1 cellular context compared by ENCODE assay signal in genomic region chr5:115169392-115170127, GRCh38.
TF ChIP-seq lines count a peak whose summit lies in the region.

TSS of gene TRIM36 (minus strand) at chr5:115169908. CDS start at chr5:115169634, 274 bp downstream.

TF ChIP-seq in K562, 482 proteins besides CTCF, POLR2A, EP300 and RAD21 (continued from another document and continues in another):
- TF ChIP-seq GMEB1 (CRISPR knock-in tag; IDR thresholded peaks at IDR 0.05) (peak; percentile 52; the same call in 1 of the 2 replicates), PHTF2 (CRISPR knock-in tag; IDR thresholded peaks at IDR 0.05) (no peak), ZNF282 (CRISPR knock-in tag; IDR thresholded peaks at IDR 0.05) (no peak), KDM2B (CRISPR knock-in tag; IDR thresholded peaks at IDR 0.05) (no peak), PRPF4 (IDR thresholded peaks at IDR 0.05; ENCODE audit: insufficient read depth, low read depth, low read length, poor library complexity, severe bottlenecking) (no peak), RB1 (IDR thresholded peaks at IDR 0.05; ENCODE audit: low read depth) (peak; percentile 92), RFX1 (IDR thresholded peaks at IDR 0.05) (peak; percentile 94), HNRNPLL (IDR thresholded peaks at IDR 0.05; ENCODE audit: low read depth, low read length, poor library complexity, severe bottlenecking) (peak; percentile 92), GABPA (tag; conservative IDR thresholded peaks at IDR 0.05; ENCODE audit: low read depth) (no peak), ZNF707 (CRISPR knock-in tag; conservative IDR thresholded peaks at IDR 0.05) (no peak), TRIM25 (IDR thresholded peaks at IDR 0.05; ENCODE audit: borderline replicate concordance) (no peak), MAFK (IDR thresholded peaks at IDR 0.05; ENCODE audit: low read length) (no peak), HOXB6 (CRISPR knock-in tag; IDR thresholded peaks at IDR 0.05; ENCODE audit: borderline replicate concordance) (no peak), NCOR1 (IDR thresholded peaks at IDR 0.05) (no peak), BDP1 (IDR thresholded peaks at IDR 0.05; ENCODE audit: insufficient read depth, insufficient read length) (no peak), RUNX1 (IDR thresholded peaks at IDR 0.05; ENCODE audit: low read depth) (no peak), ZNF212 (CRISPR knock-in tag; IDR thresholded peaks at IDR 0.05) (no peak), KDM1A (IDR thresholded peaks at IDR 0.05) (no peak), TSC22D4 (tag; IDR thresholded peaks at IDR 0.05) (no peak), ZFP36 (IDR thresholded peaks at IDR 0.05; ENCODE audit: low read depth, low read length, partially characterized antibody) (no peak), TGIF2 (CRISPR knock-in tag; IDR thresholded peaks at IDR 0.05) (no peak), CREM (IDR thresholded peaks at IDR 0.05; ENCODE audit: low read depth) (peak; percentile 50; the same call in 1 of the 2 replicates), SMAD3 (CRISPR knock-in tag; conservative IDR thresholded peaks at IDR 0.05) (no peak), PYGO2 (tag; IDR thresholded peaks at IDR 0.05) (no peak), JUNB (CRISPR knock-in tag; conservative IDR thresholded peaks at IDR 0.05) (no peak), THAP12 (CRISPR knock-in tag; IDR thresholded peaks at IDR 0.05) (peak; percentile 28; the same call in 1 of the 2 replicates), ZNF318 (IDR thresholded peaks at IDR 0.05; ENCODE audit: borderline replicate concordance in 1 of 2, low read depth in 1 of 2) (no peak), MYBL2 (IDR thresholded peaks at IDR 0.05; ENCODE audit: low read depth) (no peak), MYBL2 (CRISPR knock-in tag; IDR thresholded peaks at IDR 0.05; ENCODE audit: borderline replicate concordance) (no peak), GABPB1 (CRISPR knock-in tag; IDR thresholded peaks at IDR 0.05) (peak; percentile 74), SLC30A9 (CRISPR knock-in tag; IDR thresholded peaks at IDR 0.05) (no peak), RBM25 (IDR thresholded peaks at IDR 0.05; ENCODE audit: low read depth, low read length, severe bottlenecking) (no peak), BRD4 (IDR thresholded peaks at IDR 0.05) (no peak), U2AF1 (optimal IDR thresholded peaks at IDR 0.05; ENCODE audit: low read depth, low read length) (no peak), NR4A1 (CRISPR knock-in tag; IDR thresholded peaks at IDR 0.05) (no peak), NR4A1 (tag; IDR thresholded peaks at IDR 0.05) (no peak)
- TF ChIP-seq, protein P1, sequence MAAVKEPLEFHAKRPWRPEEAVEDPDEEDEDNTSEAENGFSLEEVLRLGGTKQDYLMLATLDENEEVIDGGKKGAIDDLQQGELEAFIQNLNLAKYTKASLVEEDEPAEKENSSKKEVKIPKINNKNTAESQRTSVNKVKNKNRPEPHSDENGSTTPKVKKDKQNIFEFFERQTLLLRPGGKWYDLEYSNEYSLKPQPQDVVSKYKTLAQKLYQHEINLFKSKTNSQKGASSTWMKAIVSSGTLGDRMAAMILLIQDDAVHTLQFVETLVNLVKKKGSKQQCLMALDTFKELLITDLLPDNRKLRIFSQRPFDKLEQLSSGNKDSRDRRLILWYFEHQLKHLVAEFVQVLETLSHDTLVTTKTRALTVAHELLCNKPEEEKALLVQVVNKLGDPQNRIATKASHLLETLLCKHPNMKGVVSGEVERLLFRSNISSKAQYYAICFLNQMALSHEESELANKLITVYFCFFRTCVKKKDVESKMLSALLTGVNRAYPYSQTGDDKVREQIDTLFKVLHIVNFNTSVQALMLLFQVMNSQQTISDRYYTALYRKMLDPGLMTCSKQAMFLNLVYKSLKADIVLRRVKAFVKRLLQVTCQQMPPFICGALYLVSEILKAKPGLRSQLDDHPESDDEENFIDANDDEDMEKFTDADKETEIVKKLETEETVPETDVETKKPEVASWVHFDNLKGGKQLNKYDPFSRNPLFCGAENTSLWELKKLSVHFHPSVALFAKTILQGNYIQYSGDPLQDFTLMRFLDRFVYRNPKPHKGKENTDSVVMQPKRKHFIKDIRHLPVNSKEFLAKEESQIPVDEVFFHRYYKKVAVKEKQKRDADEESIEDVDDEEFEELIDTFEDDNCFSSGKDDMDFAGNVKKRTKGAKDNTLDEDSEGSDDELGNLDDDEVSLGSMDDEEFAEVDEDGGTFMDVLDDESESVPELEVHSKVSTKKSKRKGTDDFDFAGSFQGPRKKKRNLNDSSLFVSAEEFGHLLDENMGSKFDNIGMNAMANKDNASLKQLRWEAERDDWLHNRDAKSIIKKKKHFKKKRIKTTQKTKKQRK (IDR thresholded peaks at IDR 0.05; ENCODE audit: borderline replicate concordance, low read depth, low read length), result no peak
- TF ChIP-seq, protein P2, sequence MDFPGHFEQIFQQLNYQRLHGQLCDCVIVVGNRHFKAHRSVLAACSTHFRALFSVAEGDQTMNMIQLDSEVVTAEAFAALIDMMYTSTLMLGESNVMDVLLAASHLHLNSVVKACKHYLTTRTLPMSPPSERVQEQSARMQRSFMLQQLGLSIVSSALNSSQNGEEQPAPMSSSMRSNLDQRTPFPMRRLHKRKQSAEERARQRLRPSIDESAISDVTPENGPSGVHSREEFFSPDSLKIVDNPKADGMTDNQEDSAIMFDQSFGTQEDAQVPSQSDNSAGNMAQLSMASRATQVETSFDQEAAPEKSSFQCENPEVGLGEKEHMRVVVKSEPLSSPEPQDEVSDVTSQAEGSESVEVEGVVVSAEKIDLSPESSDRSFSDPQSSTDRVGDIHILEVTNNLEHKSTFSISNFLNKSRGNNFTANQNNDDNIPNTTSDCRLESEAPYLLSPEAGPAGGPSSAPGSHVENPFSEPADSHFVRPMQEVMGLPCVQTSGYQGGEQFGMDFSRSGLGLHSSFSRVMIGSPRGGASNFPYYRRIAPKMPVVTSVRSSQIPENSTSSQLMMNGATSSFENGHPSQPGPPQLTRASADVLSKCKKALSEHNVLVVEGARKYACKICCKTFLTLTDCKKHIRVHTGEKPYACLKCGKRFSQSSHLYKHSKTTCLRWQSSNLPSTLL (IDR thresholded peaks at IDR 0.05), result no peak
- TF ChIP-seq, protein P3, sequence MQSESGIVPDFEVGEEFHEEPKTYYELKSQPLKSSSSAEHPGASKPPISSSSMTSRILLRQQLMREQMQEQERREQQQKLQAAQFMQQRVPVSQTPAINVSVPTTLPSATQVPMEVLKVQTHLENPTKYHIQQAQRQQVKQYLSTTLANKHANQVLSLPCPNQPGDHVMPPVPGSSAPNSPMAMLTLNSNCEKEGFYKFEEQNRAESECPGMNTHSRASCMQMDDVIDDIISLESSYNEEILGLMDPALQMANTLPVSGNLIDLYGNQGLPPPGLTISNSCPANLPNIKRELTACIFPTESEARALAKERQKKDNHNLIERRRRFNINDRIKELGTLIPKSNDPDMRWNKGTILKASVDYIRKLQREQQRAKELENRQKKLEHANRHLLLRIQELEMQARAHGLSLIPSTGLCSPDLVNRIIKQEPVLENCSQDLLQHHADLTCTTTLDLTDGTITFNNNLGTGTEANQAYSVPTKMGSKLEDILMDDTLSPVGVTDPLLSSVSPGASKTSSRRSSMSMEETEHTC (IDR thresholded peaks at IDR 0.05), result no peak
- TF ChIP-seq, protein P4, sequence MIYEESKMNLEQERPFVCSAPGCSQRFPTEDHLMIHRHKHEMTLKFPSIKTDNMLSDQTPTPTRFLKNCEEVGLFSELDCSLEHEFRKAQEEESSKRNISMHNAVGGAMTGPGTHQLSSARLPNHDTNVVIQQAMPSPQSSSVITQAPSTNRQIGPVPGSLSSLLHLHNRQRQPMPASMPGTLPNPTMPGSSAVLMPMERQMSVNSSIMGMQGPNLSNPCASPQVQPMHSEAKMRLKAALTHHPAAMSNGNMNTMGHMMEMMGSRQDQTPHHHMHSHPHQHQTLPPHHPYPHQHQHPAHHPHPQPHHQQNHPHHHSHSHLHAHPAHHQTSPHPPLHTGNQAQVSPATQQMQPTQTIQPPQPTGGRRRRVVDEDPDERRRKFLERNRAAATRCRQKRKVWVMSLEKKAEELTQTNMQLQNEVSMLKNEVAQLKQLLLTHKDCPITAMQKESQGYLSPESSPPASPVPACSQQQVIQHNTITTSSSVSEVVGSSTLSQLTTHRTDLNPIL (CRISPR knock-in tag; IDR thresholded peaks at IDR 0.05), result no peak
